Comparison of ENCODE assay signal across 19 cellular contexts in the genomic region with DNA sequence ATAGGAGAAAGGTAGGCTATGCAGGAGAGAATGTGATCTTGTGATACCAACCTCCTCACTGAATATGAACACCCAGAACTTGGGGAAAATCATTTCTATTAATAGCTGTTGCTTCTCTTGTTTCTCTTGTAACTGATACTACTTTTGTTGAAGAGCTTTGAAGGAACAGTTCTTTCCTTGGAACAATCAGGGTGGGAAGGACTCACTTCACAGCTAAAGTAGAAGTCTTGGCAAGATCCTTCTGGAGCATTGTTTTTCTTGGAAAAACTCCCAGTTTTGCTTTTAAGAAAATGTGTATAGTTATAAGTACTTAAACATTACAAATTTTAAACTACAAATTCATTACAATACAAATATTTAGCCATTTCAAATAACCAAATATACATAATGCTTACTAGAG.
"Had no signal": no experiment of that assay in that cellular context is flagged by ENCODE, and none has a peak within 500 bp of the region (broad histone marks: within the 10 kb centered on the region; RNA-seq: fewer than 3 reads in every experiment).

No MANE protein-coding gene starts in this region.

- DNase-seq: activated CD4-positive, alpha-beta T cell treated with anti-CD3 and anti-CD28 coated beads for 1 hour; activated CD8-positive, alpha-beta memory T cell treated with anti-CD3 and anti-CD28 coated beads for 24 hours; activated CD8-positive, alpha-beta memory T cell treated with anti-CD3 and anti-CD28 coated beads, Interleukin-2, amount 50 U/mL, for 48 hours; activated gamma-delta T cell treated with Interleukin-2 at 50 U/mL for 16 hours; adrenal gland; effector memory CD4-positive, alpha-beta T cell; esophagus squamous epithelium; heart left ventricle; mesendoderm; nephron progenitor cell; nucleus accumbens; posterior cingulate gyrus; stimulated activated naive CD8-positive, alpha-beta T cell treated with anti-CD3 and anti-CD28 coated beads, Interleukin-15, Interleukin-2, amounts not matched to agents 100 U/mL and 50 U/mL, for 24 hours; substantia nigra; SW 1271; T-helper 2 cell; tibial artery; WERI-Rb-1 had no signal

- H3K27ac ChIP-seq: adrenal gland, esophagus squamous epithelium, heart left ventricle, tibial artery, WERI-Rb-1 had no signal

- H3K9me3 ChIP-seq: adrenal gland, esophagus squamous epithelium, heart left ventricle, tibial artery had no signal

- H3K4me3 ChIP-seq: adrenal gland, esophagus squamous epithelium, heart left ventricle, tibial artery had no signal

- H3K27me3 ChIP-seq: adrenal gland, esophagus squamous epithelium, heart left ventricle, tibial artery had no signal

- H3K36me3 ChIP-seq: adrenal gland, esophagus squamous epithelium, heart left ventricle, tibial artery, WERI-Rb-1 had no signal

- ATAC-seq: activated naive CD4-positive, alpha-beta T cell treated with anti-CD3 and anti-CD28 coated beads, Interleukin-2, amount 50 U/mL, for 72 hours; heart left ventricle; stimulated activated naive CD8-positive, alpha-beta T cell treated with anti-CD3 and anti-CD28 coated beads, Interleukin-15, Interleukin-2, amounts not matched to agents 100 U/mL and 50 U/mL, for 24 hours had no signal

- H3K4me1 ChIP-seq: adrenal gland, esophagus squamous epithelium, heart left ventricle, tibial artery had no signal
